Comparison of ENCODE assay signal across 1 cellular context in genomic region chr4:144732584-144733130, GRCh38.
TF ChIP-seq lines count a peak whose summit lies in the region.

No MANE protein-coding gene starts in this region.

TF ChIP-seq in HEK293T, 16 proteins besides CTCF, POLR2A, EP300 and RAD21 (continued from another document):
- TF ChIP-seq SUZ12 (IDR thresholded peaks at IDR 0.05) (no peak), ELF4 (IDR thresholded peaks at IDR 0.05) (no peak)
